Comparison of ENCODE assay signal across 1 cellular context in the genomic region with DNA sequence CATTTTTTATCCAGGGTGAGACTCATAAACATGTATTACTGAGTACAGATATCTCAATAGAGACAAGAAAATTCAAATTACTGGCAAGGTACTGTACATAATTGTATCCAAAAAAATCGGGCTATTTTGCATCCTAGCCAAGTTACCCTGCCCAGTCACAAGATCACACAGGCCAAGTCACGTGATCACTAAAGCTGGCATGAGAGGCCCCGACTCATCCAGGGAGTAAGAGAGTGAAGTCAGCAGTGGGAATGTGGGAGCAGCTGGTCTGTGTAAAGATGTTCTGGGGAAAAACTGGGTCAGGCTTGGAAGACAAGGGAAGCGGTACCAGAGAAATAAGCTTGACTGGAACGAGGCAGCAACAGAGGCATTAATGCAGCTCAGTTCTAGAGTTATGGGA.
TF ChIP-seq lines count a peak whose summit lies in the region.

No MANE protein-coding gene starts in this region.

TF ChIP-seq in K562, 482 proteins besides CTCF, POLR2A, EP300 and RAD21 (continued from another document):
- TF ChIP-seq KLF6 (CRISPR knock-in tag; IDR thresholded peaks at IDR 0.05; ENCODE audit: borderline replicate concordance) (no peak), LARP7 (IDR thresholded peaks at IDR 0.05) (no peak), MBD2 (IDR thresholded peaks at IDR 0.05; ENCODE audit: borderline replicate concordance, low read depth) (no peak), BRD9 (IDR thresholded peaks at IDR 0.05; ENCODE audit: low read depth, partially characterized antibody) (no peak), EP400 (IDR thresholded peaks at IDR 0.05) (no peak), ZBED1 (IDR thresholded peaks at IDR 0.05) (no peak), GABPB1 (CRISPR knock-in tag; IDR thresholded peaks at IDR 0.05) (no peak)
- TF ChIP-seq, protein P1, sequence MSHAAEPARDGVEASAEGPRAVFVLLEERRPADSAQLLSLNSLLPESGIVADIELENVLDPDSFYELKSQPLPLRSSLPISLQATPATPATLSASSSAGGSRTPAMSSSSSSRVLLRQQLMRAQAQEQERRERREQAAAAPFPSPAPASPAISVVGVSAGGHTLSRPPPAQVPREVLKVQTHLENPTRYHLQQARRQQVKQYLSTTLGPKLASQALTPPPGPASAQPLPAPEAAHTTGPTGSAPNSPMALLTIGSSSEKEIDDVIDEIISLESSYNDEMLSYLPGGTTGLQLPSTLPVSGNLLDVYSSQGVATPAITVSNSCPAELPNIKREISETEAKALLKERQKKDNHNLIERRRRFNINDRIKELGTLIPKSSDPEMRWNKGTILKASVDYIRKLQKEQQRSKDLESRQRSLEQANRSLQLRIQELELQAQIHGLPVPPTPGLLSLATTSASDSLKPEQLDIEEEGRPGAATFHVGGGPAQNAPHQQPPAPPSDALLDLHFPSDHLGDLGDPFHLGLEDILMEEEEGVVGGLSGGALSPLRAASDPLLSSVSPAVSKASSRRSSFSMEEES (CRISPR knock-in tag; IDR thresholded peaks at IDR 0.05) = peak; percentile 68
- TF ChIP-seq, protein P2, sequence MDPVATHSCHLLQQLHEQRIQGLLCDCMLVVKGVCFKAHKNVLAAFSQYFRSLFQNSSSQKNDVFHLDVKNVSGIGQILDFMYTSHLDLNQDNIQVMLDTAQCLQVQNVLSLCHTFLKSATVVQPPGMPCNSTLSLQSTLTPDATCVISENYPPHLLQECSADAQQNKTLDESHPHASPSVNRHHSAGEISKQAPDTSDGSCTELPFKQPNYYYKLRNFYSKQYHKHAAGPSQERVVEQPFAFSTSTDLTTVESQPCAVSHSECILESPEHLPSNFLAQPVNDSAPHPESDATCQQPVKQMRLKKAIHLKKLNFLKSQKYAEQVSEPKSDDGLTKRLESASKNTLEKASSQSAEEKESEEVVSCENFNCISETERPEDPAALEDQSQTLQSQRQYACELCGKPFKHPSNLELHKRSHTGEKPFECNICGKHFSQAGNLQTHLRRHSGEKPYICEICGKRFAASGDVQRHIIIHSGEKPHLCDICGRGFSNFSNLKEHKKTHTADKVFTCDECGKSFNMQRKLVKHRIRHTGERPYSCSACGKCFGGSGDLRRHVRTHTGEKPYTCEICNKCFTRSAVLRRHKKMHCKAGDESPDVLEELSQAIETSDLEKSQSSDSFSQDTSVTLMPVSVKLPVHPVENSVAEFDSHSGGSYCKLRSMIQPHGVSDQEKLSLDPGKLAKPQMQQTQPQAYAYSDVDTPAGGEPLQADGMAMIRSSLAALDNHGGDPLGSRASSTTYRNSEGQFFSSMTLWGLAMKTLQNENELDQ (CRISPR knock-in tag; IDR thresholded peaks at IDR 0.05; ENCODE audit: borderline replicate concordance) = no peak
- TF ChIP-seq, protein P3, sequence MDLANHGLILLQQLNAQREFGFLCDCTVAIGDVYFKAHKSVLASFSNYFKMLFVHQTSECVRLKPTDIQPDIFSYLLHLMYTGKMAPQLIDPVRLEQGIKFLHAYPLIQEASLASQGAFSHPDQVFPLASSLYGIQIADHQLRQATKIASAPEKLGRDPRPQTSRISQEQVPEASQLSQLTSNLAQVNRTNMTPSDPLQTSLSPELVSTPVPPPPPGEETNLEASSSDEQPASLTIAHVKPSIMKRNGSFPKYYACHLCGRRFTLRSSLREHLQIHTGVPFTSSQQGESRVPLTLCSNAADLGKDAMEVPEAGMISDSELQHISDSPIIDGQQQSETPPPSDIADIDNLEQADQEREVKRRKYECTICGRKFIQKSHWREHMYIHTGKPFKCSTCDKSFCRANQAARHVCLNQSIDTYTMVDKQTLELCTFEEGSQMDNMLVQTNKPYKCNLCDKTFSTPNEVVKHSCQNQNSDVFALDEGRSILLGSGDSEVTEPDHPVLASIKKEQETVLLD (IDR thresholded peaks at IDR 0.05) = no peak
- TF ChIP-seq, protein P4, sequence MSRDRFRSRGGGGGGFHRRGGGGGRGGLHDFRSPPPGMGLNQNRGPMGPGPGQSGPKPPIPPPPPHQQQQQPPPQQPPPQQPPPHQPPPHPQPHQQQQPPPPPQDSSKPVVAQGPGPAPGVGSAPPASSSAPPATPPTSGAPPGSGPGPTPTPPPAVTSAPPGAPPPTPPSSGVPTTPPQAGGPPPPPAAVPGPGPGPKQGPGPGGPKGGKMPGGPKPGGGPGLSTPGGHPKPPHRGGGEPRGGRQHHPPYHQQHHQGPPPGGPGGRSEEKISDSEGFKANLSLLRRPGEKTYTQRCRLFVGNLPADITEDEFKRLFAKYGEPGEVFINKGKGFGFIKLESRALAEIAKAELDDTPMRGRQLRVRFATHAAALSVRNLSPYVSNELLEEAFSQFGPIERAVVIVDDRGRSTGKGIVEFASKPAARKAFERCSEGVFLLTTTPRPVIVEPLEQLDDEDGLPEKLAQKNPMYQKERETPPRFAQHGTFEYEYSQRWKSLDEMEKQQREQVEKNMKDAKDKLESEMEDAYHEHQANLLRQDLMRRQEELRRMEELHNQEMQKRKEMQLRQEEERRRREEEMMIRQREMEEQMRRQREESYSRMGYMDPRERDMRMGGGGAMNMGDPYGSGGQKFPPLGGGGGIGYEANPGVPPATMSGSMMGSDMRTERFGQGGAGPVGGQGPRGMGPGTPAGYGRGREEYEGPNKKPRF (IDR thresholded peaks at IDR 0.05; ENCODE audit: low read depth, low read length) = no peak
